ENCODE assay signal across 8 cellular contexts in genomic region chr1:160675641-160676410, GRCh38. TPM values are rescaled to one million over a fixed set of nuclear protein-coding genes. Genes with fewer than 3 reads are reported as not detected.
DNase-seq lines count a peak whose midpoint lies in the region; ATAC-seq lines count a peak whose summit lies in the region.

No MANE protein-coding gene starts in this region.

- H3K36me3 Mint-ChIP-seq in activated CD4-positive, alpha-beta memory T cell treated with anti-CD3 and anti-CD28 coated beads for 36 hours, result peaks cover 41% of the 10 kb centered on the region
- H3K36me3 Mint-ChIP-seq in memory B cell, result peaks cover 21% of the 10 kb centered on the region

- CTCF ChIA-PET in activated CD4-positive, alpha-beta memory T cell treated with anti-CD3 and anti-CD28 coated beads for 36 hours (lab: Charles Lee), result interaction anchor here (0.7 to 6.3 kb wide), 40 partner anchors 9 to 243 kb away, joined by 3 to 69 read pairs (median 6); partner anchors contain the start of genes CD48 and SLAMF1

- ATAC-seq in HG02938 (IDR thresholded peaks at IDR 0.05; ENCODE audit: unreplicated experiment), result peak; percentile 42
- peak; percentile 85 for ATAC-seq in memory B cell (ENCODE audit: low read depth)

- no peaks in the 10 kb centered on the region for H3K27me3 Mint-ChIP-seq in activated CD4-positive, alpha-beta memory T cell treated with anti-CD3 and anti-CD28 coated beads for 36 hours
- no peaks in the 10 kb centered on the region for H3K27me3 Mint-ChIP-seq in memory B cell

- intact Hi-C loops in activated CD4-positive, alpha-beta memory T cell treated with anti-CD3 and anti-CD28 coated beads for 36 hours (cut with micrococcal nuclease), result loop anchor here (1.0 kb wide), 1 partner anchor 7 kb away; no protein-coding TSS in a partner anchor

- DNase-seq in NCI-H2029 (lab: John Stamatoyannopoulos, UW) (peak; percentile 27), NCI-H2029 treated with DMSO at 0.1 percent for 48 hours (lab: John Stamatoyannopoulos, UW) (no peak), NCI-H460 (ENCODE audit: extremely low read depth, low read depth) (peak; percentile 62), ecto neural progenitor cell (ENCODE audit: low spot score) (peak; percentile 60), memory B cell (ENCODE audit: low spot score in 2 of 2) (peak; percentile 61)
- peak; percentile 88 for DNase-seq in activated CD4-positive, alpha-beta memory T cell treated with anti-CD3 and anti-CD28 coated beads for 36 hours
- DNase-seq in stimulated activated CD8-positive, alpha-beta memory T cell treated with anti-CD3 and anti-CD28 coated beads, Interleukin-4, amount 100 ng/mL, for 1 hour (ENCODE audit: low read depth in 2 of 2, low spot score in 1 of 2), result peak; percentile 50 to 55

- peak overlapping the region; percentile 76 for H3K27ac Mint-ChIP-seq in activated CD4-positive, alpha-beta memory T cell treated with anti-CD3 and anti-CD28 coated beads for 36 hours
- no peak overlapping the region for H3K27ac Mint-ChIP-seq in memory B cell

- no peaks in the 10 kb centered on the region for H3K9me3 Mint-ChIP-seq in activated CD4-positive, alpha-beta memory T cell treated with anti-CD3 and anti-CD28 coated beads for 36 hours
- no peaks in the 10 kb centered on the region for H3K9me3 Mint-ChIP-seq in memory B cell

- H3K4me3 Mint-ChIP-seq in activated CD4-positive, alpha-beta memory T cell treated with anti-CD3 and anti-CD28 coated beads for 36 hours, result no peak overlapping the region
- no peak overlapping the region for H3K4me3 Mint-ChIP-seq in memory B cell

- POLR2A ChIA-PET in activated CD4-positive, alpha-beta memory T cell treated with anti-CD3 and anti-CD28 coated beads for 36 hours (lab: Charles Lee), result interaction anchor here (0.8 to 5.4 kb wide), 9 partner anchors 31 to 92 kb away, joined by 3 to 81 read pairs (median 7); partner anchors contain the start of gene SLAMF1

- H3K4me1 Mint-ChIP-seq in activated CD4-positive, alpha-beta memory T cell treated with anti-CD3 and anti-CD28 coated beads for 36 hours (ENCODE audit: low read depth), result peaks cover 49% of the 10 kb centered on the region
- H3K4me1 Mint-ChIP-seq in memory B cell, result peaks cover 13% of the 10 kb centered on the region

RNA-seq across cellular contexts. Expression of gene SLAMF1, which starts 29.0 kb away (rescaled TPM):
- not detected in 2 replicates for total RNA-seq in NCI-H460 (2014; rRNA removed; shearing (Covaris generic))
- not detected in 2 replicates for polyA plus RNA-seq in NCI-H460 (2014; cell fraction: nucleus; rRNA removed)
- 100 to 1,000 TPM; 166 TPM for total RNA-seq in activated CD4-positive, alpha-beta memory T cell treated with anti-CD3 and anti-CD28 coated beads for 36 hours

RNA-seq across cellular contexts. Expression of gene CD48, which starts 35.8 kb away (rescaled TPM):
- total RNA-seq in NCI-H460 (2014; rRNA removed; shearing (Covaris generic)), result not detected in 2 replicates
- polyA plus RNA-seq in NCI-H460 (2014; cell fraction: nucleus; rRNA removed), result not detected in 2 replicates
- total RNA-seq in activated CD4-positive, alpha-beta memory T cell treated with anti-CD3 and anti-CD28 coated beads for 36 hours, result 100 to 1,000 TPM; 190 to 194 TPM

Comparison
In these comparisons a context has a peak if more than half of its experiments do, and no peak if none do; other contexts are left out.
1. RNA of gene SLAMF1, which starts 29.0 kb away (total RNA-seq): 166 TPM in activated CD4-positive, alpha-beta memory T cell treated with anti-CD3 and anti-CD28 coated beads for 36 hours; not detected in NCI-H460; every median in the first group is over 100 times any median in the second.
2. RNA of gene CD48, which starts 35.8 kb away (total RNA-seq): 190 to 194 TPM in activated CD4-positive, alpha-beta memory T cell treated with anti-CD3 and anti-CD28 coated beads for 36 hours; not detected in NCI-H460; every median in the first group is over 100 times any median in the second.